8 cellular contexts compared by ENCODE assay signal in genomic region chr11:848380-848931, GRCh38. TPM values are rescaled to one million over a fixed set of nuclear protein-coding genes. Genes with fewer than 3 reads are reported as not detected.
DNase-seq lines count a peak whose midpoint lies in the region; ATAC-seq, FAIRE-seq and TF ChIP-seq lines count a peak whose summit lies in the region.

No MANE protein-coding gene starts in this region.

- dilution Hi-C loops in endothelial cell of umbilical vein (cut with MboI; ENCODE audit: extremely low pct_ligation_motif_present, low sequenced_read_pairs), result no loop called here

- peaks cover 6% of the 10 kb centered on the region for H3K4me1 Mint-ChIP-seq in neural crest cell

- H3K9me1 ChIP-seq in endothelial cell of umbilical vein (replicated peaks; ENCODE audit: control insufficient read depth, extremely low read depth, insufficient read depth, low read length), result no peaks in the 10 kb centered on the region

- TF ChIP-seq POLR2A in endothelial cell of umbilical vein (IDR thresholded peaks at IDR 0.05; ENCODE audit: low read depth, low read length), result no peak
- no peak for TF ChIP-seq POLR2A in vagina (IDR thresholded peaks at IDR 0.05)

- H3K36me3 ChIP-seq in endothelial cell of umbilical vein (ENCODE audit: control insufficient read depth in 2 of 2, extremely low read depth in 1 of 2, insufficient read depth in 2 of 2, low read length in 2 of 2) (no peaks in the 10 kb centered on the region), vagina (no peaks in the 10 kb centered on the region)

- no peaks in the 10 kb centered on the region for H4K20me1 ChIP-seq in endothelial cell of umbilical vein (replicated peaks; ENCODE audit: control insufficient read depth, extremely low read depth, insufficient read depth, low read length)

- TF ChIP-seq CTCF in endothelial cell of umbilical vein (IDR thresholded peaks at IDR 0.05; ENCODE audit: extremely low read depth in 1 of 2, insufficient read depth in 1 of 2, low read depth in 1 of 2, low read length in 2 of 2) (peak; percentile 81 to 94), neural crest cell (conservative IDR thresholded peaks at IDR 0.05) (peak; percentile 72), vagina (IDR thresholded peaks at IDR 0.05) (peak; percentile 63 to 68 (median 68))

- no peaks in the 10 kb centered on the region for H3K9me3 Mint-ChIP-seq in neural crest cell

- intact Hi-C loops in endothelial cell of umbilical vein (cut with micrococcal nuclease), result loop anchor here (1.0 to 5.0 kb wide), 2 partner anchors 129 to 203 kb away; no protein-coding TSS in a partner anchor
- intact Hi-C loops in vagina (cut with DNase I), result no loop called here

- H3K4me3 ChIP-seq in endothelial cell of umbilical vein (replicated peaks in 1 of 3; ENCODE audit: insufficient read depth in 1 of 3, low read depth in 1 of 3, low read length in 3 of 3) (no peak overlapping the region), vagina (peak overlapping the region; percentile 43 to 63)

- FAIRE-seq in endothelial cell of umbilical vein (lab: Jason Lieb, UNC), result peak; percentile 28

- H3K79me2 ChIP-seq in endothelial cell of umbilical vein (ENCODE audit: control insufficient read depth, insufficient read depth, low read length), result peaks cover 13% of the 10 kb centered on the region

- H3K4me2 ChIP-seq in endothelial cell of umbilical vein (ENCODE audit: insufficient read depth, low read length), result no peak overlapping the region

- BruUV-seq in endothelial cell of umbilical vein (replicated peaks; lab: Mats Ljungman, UMichigan), result no TSS peak

- no peak overlapping the region for H3K9ac ChIP-seq in endothelial cell of umbilical vein (replicated peaks; ENCODE audit: extremely low read depth, insufficient read depth, low read length)

- POLR2A ChIA-PET in endothelial cell of umbilical vein (lab: Charles Lee), result no interaction called here

- H3K27ac ChIP-seq in endothelial cell of umbilical vein (ENCODE audit: insufficient read depth, low read depth, low read length), result no peak overlapping the region
- H3K27ac ChIP-seq in vagina, result peak overlapping the region; percentile 40

- H3K27me3 ChIP-seq in endothelial cell of umbilical vein (ENCODE audit: control insufficient read depth in 2 of 2, insufficient read depth in 2 of 2, low read length in 2 of 2) (no peaks in the 10 kb centered on the region), vagina (no peaks in the 10 kb centered on the region)

- H3K27me3 Mint-ChIP-seq in neural crest cell (ENCODE audit: low read depth), result peaks cover 28% of the 10 kb centered on the region

- H3K27ac Mint-ChIP-seq in neural crest cell (ENCODE audit: unreplicated experiment), result no peak overlapping the region

- no peak for ATAC-seq in GM21619 (IDR thresholded peaks at IDR 0.05; ENCODE audit: unreplicated experiment)

- H3K4me3 Mint-ChIP-seq in neural crest cell, result peak overlapping the region; percentile 72

- H3K4me1 ChIP-seq in endothelial cell of umbilical vein (ENCODE audit: control insufficient read depth, extremely low read depth, insufficient read depth, low read length), result peaks cover 26% of the 10 kb centered on the region
- H3K4me1 ChIP-seq in vagina, result peaks cover 83% of the 10 kb centered on the region

- no peak overlapping the region for H2AFZ ChIP-seq in endothelial cell of umbilical vein (ENCODE audit: low read depth, low read length)

- CTCF ChIA-PET in endothelial cell of umbilical vein (lab: Charles Lee), result interaction anchor here (0.6 to 3.3 kb wide), 16 partner anchors 8 to 206 kb away, joined by 3 to 46 read pairs (median 4); no protein-coding TSS in a partner anchor

- DNase-seq in DMS53 (lab: John Stamatoyannopoulos, UW) (peak; percentile 83), Kasumi-1 (lab: John Stamatoyannopoulos, UW) (peak; percentile 42 to 66), endothelial cell of umbilical vein (ENCODE audit: low read depth, low spot score) (peak; percentile 32), neural crest cell (ENCODE audit: low read depth, low spot score) (no peak), vagina (ENCODE audit: extremely low spot score in 2 of 2) (no peak), NCI-H226 (no peak)
- DNase-seq in activated CD8-positive, alpha-beta memory T cell treated with anti-CD3 and anti-CD28 coated beads for 4 hours (ENCODE audit: low read depth in 2 of 2), result peak; percentile 21 to 28

- H3K36me3 Mint-ChIP-seq in neural crest cell (ENCODE audit: low read depth), result no peaks in the 10 kb centered on the region

- no peaks in the 10 kb centered on the region for H3K9me3 ChIP-seq in endothelial cell of umbilical vein (replicated peaks; ENCODE audit: control insufficient read depth, insufficient read depth, low read length)
- H3K9me3 ChIP-seq in vagina, result no peaks in the 10 kb centered on the region

TF ChIP-seq in endothelial cell of umbilical vein, 7 proteins besides CTCF, POLR2A, EP300 and RAD21:
- no peak for TF ChIP-seq FOS (IDR thresholded peaks at IDR 0.05; ENCODE audit: borderline replicate concordance, insufficient read depth, low read length)

RNA-seq across cellular contexts. Expression of gene TSPAN4, which starts 5.8 kb away (rescaled TPM):
- total RNA-seq in endothelial cell of umbilical vein (86.5 and 114 TPM in 2 replicates), neural crest cell (40.0 and 40.2 TPM in 2 replicates), vagina (99.0 TPM)
- 199 and 238 TPM in 2 replicates for polyA plus RNA-seq in endothelial cell of umbilical vein
- 107 and 141 TPM in 2 replicates for polyA plus RNA-seq in endothelial cell of umbilical vein (2011; cell fraction: cytosol; rRNA removed)
- 144 and 156 TPM in 2 replicates for polyA plus RNA-seq in endothelial cell of umbilical vein (2011; cell fraction: nucleus; rRNA removed)
- polyA plus RNA-seq in endothelial cell of umbilical vein (2012), result 66.0 and 93.8 TPM in 2 replicates
- 54.1 and 62.2 TPM in 2 replicates for polyA minus RNA-seq in endothelial cell of umbilical vein
- polyA minus RNA-seq in endothelial cell of umbilical vein (2011; cell fraction: cytosol; rRNA and poly(A)+ RNA removed), result 31.0 TPM
- polyA minus RNA-seq in endothelial cell of umbilical vein (2011; cell fraction: nucleus; rRNA and poly(A)+ RNA removed), result 24.6 and 31.0 TPM in 2 replicates

RNA-seq across cellular contexts. Expression of gene POLR2L, which starts 6.1 kb away (rescaled TPM):
- total RNA-seq in endothelial cell of umbilical vein, result 252 and 259 TPM in 2 replicates
- polyA plus RNA-seq in endothelial cell of umbilical vein, result 146 and 173 TPM in 2 replicates
- polyA plus RNA-seq in endothelial cell of umbilical vein (2011; cell fraction: cytosol; rRNA removed), result 112 and 129 TPM in 2 replicates
- 35.2 and 49.7 TPM in 2 replicates for polyA plus RNA-seq in endothelial cell of umbilical vein (2011; cell fraction: nucleus; rRNA removed)
- polyA plus RNA-seq in endothelial cell of umbilical vein (2012), result 545 and 624 TPM in 2 replicates
- polyA minus RNA-seq in endothelial cell of umbilical vein, result 170 and 227 TPM in 2 replicates
- 156 TPM for polyA minus RNA-seq in endothelial cell of umbilical vein (2011; cell fraction: cytosol; rRNA and poly(A)+ RNA removed)
- polyA minus RNA-seq in endothelial cell of umbilical vein (2011; cell fraction: nucleus; rRNA and poly(A)+ RNA removed), result 39.6 and 67.8 TPM in 2 replicates
- total RNA-seq in neural crest cell, result 128 and 134 TPM in 2 replicates
- 53.8 TPM for total RNA-seq in vagina

RNA-seq across cellular contexts. Expression of gene CD151, which starts 15.7 kb away (rescaled TPM):
- 515 and 605 TPM in 2 replicates for total RNA-seq in endothelial cell of umbilical vein
- 1,090 and 1,522 TPM in 2 replicates for polyA plus RNA-seq in endothelial cell of umbilical vein
- 804 and 813 TPM in 2 replicates for polyA plus RNA-seq in endothelial cell of umbilical vein (2011; cell fraction: cytosol; rRNA removed)
- polyA plus RNA-seq in endothelial cell of umbilical vein (2011; cell fraction: nucleus; rRNA removed), result 543 and 618 TPM in 2 replicates
- 576 and 824 TPM in 2 replicates for polyA plus RNA-seq in endothelial cell of umbilical vein (2012)
- polyA minus RNA-seq in endothelial cell of umbilical vein, result 701 and 743 TPM in 2 replicates
- 81.2 TPM for polyA minus RNA-seq in endothelial cell of umbilical vein (2011; cell fraction: cytosol; rRNA and poly(A)+ RNA removed)
- 148 and 185 TPM in 2 replicates for polyA minus RNA-seq in endothelial cell of umbilical vein (2011; cell fraction: nucleus; rRNA and poly(A)+ RNA removed)
- 101 and 108 TPM in 2 replicates for total RNA-seq in neural crest cell
- 150 TPM for total RNA-seq in vagina

RNA-seq across cellular contexts. Expression of gene CRACR2B, which starts 20.7 kb away (rescaled TPM):
- total RNA-seq in endothelial cell of umbilical vein (8.4 and 9.7 TPM in 2 replicates), neural crest cell (1.6 and 2.7 TPM in 2 replicates), vagina (4.9 TPM)
- 9.3 and 10.7 TPM in 2 replicates for polyA plus RNA-seq in endothelial cell of umbilical vein
- polyA plus RNA-seq in endothelial cell of umbilical vein (2011; cell fraction: cytosol; rRNA removed), result 3.5 and 5.6 TPM in 2 replicates
- 31.3 and 33.1 TPM in 2 replicates for polyA plus RNA-seq in endothelial cell of umbilical vein (2011; cell fraction: nucleus; rRNA removed)
- 1.2 and 3.3 TPM in 2 replicates for polyA plus RNA-seq in endothelial cell of umbilical vein (2012)
- 1.3 and 2.3 TPM in 2 replicates for polyA minus RNA-seq in endothelial cell of umbilical vein
- polyA minus RNA-seq in endothelial cell of umbilical vein (2011; cell fraction: cytosol; rRNA and poly(A)+ RNA removed), result 5.3 TPM
- polyA minus RNA-seq in endothelial cell of umbilical vein (2011; cell fraction: nucleus; rRNA and poly(A)+ RNA removed), result 3.1 and 7.7 TPM in 2 replicates

RNA-seq across cellular contexts. Expression of gene PNPLA2, which starts 29.7 kb away (rescaled TPM):
- total RNA-seq in endothelial cell of umbilical vein, result 75.6 and 83.0 TPM in 2 replicates
- 73.1 and 80.3 TPM in 2 replicates for polyA plus RNA-seq in endothelial cell of umbilical vein
- polyA plus RNA-seq in endothelial cell of umbilical vein (2011; cell fraction: cytosol; rRNA removed), result 32.9 and 45.8 TPM in 2 replicates
- polyA plus RNA-seq in endothelial cell of umbilical vein (2011; cell fraction: nucleus; rRNA removed), result 257 and 355 TPM in 2 replicates
- polyA plus RNA-seq in endothelial cell of umbilical vein (2012), result 44.9 and 69.9 TPM in 2 replicates
- polyA minus RNA-seq in endothelial cell of umbilical vein, result 41.3 and 67.7 TPM in 2 replicates
- polyA minus RNA-seq in endothelial cell of umbilical vein (2011; cell fraction: cytosol; rRNA and poly(A)+ RNA removed), result 38.2 TPM
- polyA minus RNA-seq in endothelial cell of umbilical vein (2011; cell fraction: nucleus; rRNA and poly(A)+ RNA removed), result 80.4 and 131 TPM in 2 replicates
- total RNA-seq in neural crest cell, result 27.0 and 34.5 TPM in 2 replicates
- total RNA-seq in vagina, result 103 TPM

Comparison
In these comparisons a context has a peak if more than half of its experiments do, and no peak if none do; other contexts are left out.
1. DNase-seq: peak in DMS53 (single experiment), Kasumi-1 (2 of 2), activated CD8-positive, alpha-beta memory T cell treated with anti-CD3 and anti-CD28 coated beads for 4 hours (2 of 2) and endothelial cell of umbilical vein (single experiment); none in neural crest cell (single experiment), vagina (0 of 2) and NCI-H226 (single experiment).
2. H3K4me3 ChIP-seq: peak in vagina (2 of 2); none in endothelial cell of umbilical vein (0 of 3).
3. Peak in every context shown above with its lines, with median percentiles within 50 percentile points of each other: CTCF ChIP-seq.